Comparison of ENCODE assay signal across 27 cellular contexts in genomic region chr11:1924646-1925372, GRCh38. TPM values are rescaled to one million over a fixed set of nuclear protein-coding genes. Genes with fewer than 3 reads are reported as not detected.
DNase-seq lines count a peak whose midpoint lies in the region; ATAC-seq and TF ChIP-seq lines count a peak whose summit lies in the region.
"Had no signal": no experiment of that assay in that cellular context is flagged by ENCODE, and none has a peak within 500 bp of the region (broad histone marks: within the 10 kb centered on the region; RNA-seq: fewer than 3 reads in every experiment).

No MANE protein-coding gene starts in this region.

- TF ChIP-seq CTCF in natural killer cell (IDR thresholded peaks at IDR 0.05) (no peak), heart right ventricle (IDR thresholded peaks at IDR 0.05) (no peak), neural progenitor cell (IDR thresholded peaks at IDR 0.05) (no peak), A673 (conservative IDR thresholded peaks at IDR 0.05; ENCODE audit: low read depth, low read length) (no peak)

- H3K27me3 Mint-ChIP-seq in natural killer cell (ENCODE audit: low read depth in 2 of 2) (peaks cover 0 to 14% of the 10 kb centered on the region in 2 donors), neural progenitor cell (ENCODE audit: insufficient read depth, low read depth) (peaks cover 7% of the 10 kb centered on the region)
- H3K27me3 Mint-ChIP-seq in natural killer cell treated with Interleukin-12 subunit alpha and Interleukin-12 subunit beta and Interleukin-15 and Interleukin-18, amount 100 ng/mL, for 72 hours: peaks cover 8 to 9% of the 10 kb centered on the region in 2 donors

- H3K27ac Mint-ChIP-seq in natural killer cell (no peak overlapping the region), neural progenitor cell (no peak overlapping the region)
- no peak overlapping the region for H3K27ac Mint-ChIP-seq in natural killer cell treated with Interleukin-12 subunit alpha and Interleukin-12 subunit beta and Interleukin-15 and Interleukin-18, amount 100 ng/mL, for 72 hours
- H3K27ac Mint-ChIP-seq: activated naive CD8-positive, alpha-beta T cell treated with anti-CD3 and anti-CD28 coated beads, Interleukin-2, amount 10 ng/mL, durations not matched to agents 7 days and 5 days; activated T-helper 2 cell treated with anti-CD3 and anti-CD28 coated beads, Interferon-gamma antibody, Interleukin-2, Interleukin-4, amounts not matched to agents 10 μg/mL and 5 μg/mL and 100 μg/mL, durations not matched to agents 14 hours and 24 hours and 36 hours had no signal

- H3K9ac ChIP-seq in neural progenitor cell: no peak overlapping the region

- peak overlapping the region in 7 of 10 donors; percentile 21 to 94 (median 73) for H3K27ac ChIP-seq in heart right ventricle
- H3K27ac ChIP-seq in neural progenitor cell: no peak overlapping the region
- H3K27ac ChIP-seq in aorta (ENCODE audit: low read depth in 1 of 2, low read length in 2 of 2): no peak overlapping the region
- no peak overlapping the region for H3K27ac ChIP-seq in A673 (ENCODE audit: low read depth, low read length, poor library complexity, severe bottlenecking)
- H3K27ac ChIP-seq: epithelial cell of prostate, right lobe of liver, transverse colon had no signal

- no peaks in the 10 kb centered on the region for H3F3A ChIP-seq in neural progenitor cell (ENCODE audit: low read depth)

- peaks cover 26 to 84% (median 51%) of the 10 kb centered on the region in 9 donors for H3K4me1 ChIP-seq in heart right ventricle
- H3K4me1 ChIP-seq in neural progenitor cell: peaks cover 4% of the 10 kb centered on the region
- H3K4me1 ChIP-seq in aorta (ENCODE audit: control insufficient read depth in 1 of 2, insufficient read depth in 2 of 2, low read length in 2 of 2): no peaks in the 10 kb centered on the region
- no peaks in the 10 kb centered on the region for H3K4me1 ChIP-seq in A673 (ENCODE audit: insufficient read depth, low read length, poor library complexity, severe bottlenecking)
- H3K4me1 ChIP-seq: right lobe of liver, transverse colon had no signal

- peaks cover 5 to 27% of the 10 kb centered on the region in 2 donors for H3K4me1 Mint-ChIP-seq in natural killer cell
- H3K4me1 Mint-ChIP-seq in natural killer cell treated with Interleukin-12 subunit alpha and Interleukin-12 subunit beta and Interleukin-15 and Interleukin-18, amount 100 ng/mL, for 72 hours (ENCODE audit: low read depth in 2 of 2): peaks cover 0 to 7% of the 10 kb centered on the region in 2 donors
- peaks cover 12% of the 10 kb centered on the region for H3K4me1 Mint-ChIP-seq in neural progenitor cell

- intact Hi-C loops in natural killer cell (cut with micrococcal nuclease) (loop anchor here (5.0 kb wide), 1 partner anchor 292 kb away; no protein-coding TSS in a partner anchor), heart right ventricle (cut with DNase I) (loop anchor here in 2 of 10 donors (5.0 kb wide), 2 partner anchors 43 to 227 kb away; no protein-coding TSS in a partner anchor), aorta (cut with DNase I) (no loop called here), A673 (cut with micrococcal nuclease; ENCODE audit: unreplicated experiment) (loop anchor here (5.0 kb wide), 1 partner anchor 43 kb away; no protein-coding TSS in a partner anchor)

- DNase-seq in natural killer cell: peak; percentile 11
- no peak for DNase-seq in natural killer cell treated with Interleukin-12 subunit alpha and Interleukin-12 subunit beta and Interleukin-15 and Interleukin-18, amount 100 ng/mL, for 72 hours (ENCODE audit: low spot score)
- DNase-seq in heart right ventricle: no peak
- DNase-seq in neural progenitor cell (ENCODE audit: low spot score): peak; percentile 1
- DNase-seq in aorta: peak; percentile 48 to 65
- no peak for DNase-seq in A673 (ENCODE audit: low spot score)
- DNase-seq: activated CD4-positive, alpha-beta T cell treated with anti-CD3 and anti-CD28 coated beads for 48 hours; activated naive CD8-positive, alpha-beta T cell treated with anti-CD3 and anti-CD28 coated beads, Interleukin-2, amount 10 ng/mL, durations not matched to agents 7 days and 5 days; caudate nucleus; cortex of kidney; effector memory CD4-positive, alpha-beta T cell; NCI-H146; NCI-H345; SIG-M5; stimulated activated CD4-positive, alpha-beta T cell treated with anti-CD3 and anti-CD28 coated beads, Interleukin-4, amount 100 ng/mL, for 1 hour; T1000; transverse colon had no signal

- H3K9me3 ChIP-seq in heart right ventricle (no peaks in the 10 kb centered on the region), neural progenitor cell (ENCODE audit: low read depth) (no peaks in the 10 kb centered on the region), aorta (ENCODE audit: control insufficient read depth, low read length) (no peaks in the 10 kb centered on the region), A673 (ENCODE audit: low read depth, low read length, poor library complexity, severe bottlenecking) (no peaks in the 10 kb centered on the region)
- H3K9me3 ChIP-seq: right lobe of liver, transverse colon had no signal

- H3K36me3 Mint-ChIP-seq in natural killer cell (no peaks in the 10 kb centered on the region), neural progenitor cell (no peaks in the 10 kb centered on the region)
- H3K36me3 Mint-ChIP-seq in natural killer cell treated with Interleukin-12 subunit alpha and Interleukin-12 subunit beta and Interleukin-15 and Interleukin-18, amount 100 ng/mL, for 72 hours: no peaks in the 10 kb centered on the region
- H3K36me3 Mint-ChIP-seq: activated naive CD8-positive, alpha-beta T cell treated with anti-CD3 and anti-CD28 coated beads, Interleukin-2, amount 10 ng/mL, durations not matched to agents 7 days and 5 days had no signal

- no peak overlapping the region for H2AFZ ChIP-seq in neural progenitor cell (replicated peaks)

- CTCF ChIA-PET in A673 (lab: Charles Lee): no interaction called here

- WGBS in heart right ventricle, 2 donors: 81 to 85% methylated on average over 21 of the region's 21 CpGs
- 91 to 94% methylated on average over 20 to 21 of the region's 21 CpGs for WGBS in aorta, 2 donors

- H4K20me1 ChIP-seq in neural progenitor cell (ENCODE audit: low read depth): no peaks in the 10 kb centered on the region

- ATAC-seq in natural killer cell (no peak), heart right ventricle (no peak), aorta (ENCODE audit: low FRiP score) (no peak), GM21526 (IDR thresholded peaks at IDR 0.05; ENCODE audit: low FRiP score, unreplicated experiment) (no peak), GM21367 (IDR thresholded peaks at IDR 0.05; ENCODE audit: unreplicated experiment) (no peak)
- ATAC-seq in natural killer cell treated with Interleukin-12 subunit alpha and Interleukin-12 subunit beta and Interleukin-15 and Interleukin-18, amount 100 ng/mL, for 72 hours: no peak
- ATAC-seq: right lobe of liver had no signal

- no peak overlapping the region for H3K4me3 ChIP-seq in heart right ventricle
- H3K4me3 ChIP-seq in neural progenitor cell: no peak overlapping the region
- H3K4me3 ChIP-seq in aorta (ENCODE audit: low read length in 2 of 2): no peak overlapping the region
- no peak overlapping the region for H3K4me3 ChIP-seq in A673 (ENCODE audit: low read depth, low read length, poor library complexity, severe bottlenecking)
- H3K4me3 ChIP-seq: right lobe of liver, transverse colon had no signal

- no peaks in the 10 kb centered on the region for H3K27me3 ChIP-seq in heart right ventricle
- no peaks in the 10 kb centered on the region for H3K27me3 ChIP-seq in neural progenitor cell
- no peaks in the 10 kb centered on the region for H3K27me3 ChIP-seq in aorta (ENCODE audit: control insufficient read depth in 1 of 2, insufficient read depth in 2 of 2, low read length in 1 of 2)
- no peaks in the 10 kb centered on the region for H3K27me3 ChIP-seq in A673 (replicated peaks; ENCODE audit: insufficient read depth, low read depth, low read length, poor library complexity)
- H3K27me3 ChIP-seq: right lobe of liver, transverse colon had no signal

- POLR2A ChIA-PET in A673 (lab: Charles Lee; ENCODE audit: low non-redundant PET): no interaction called here

- H3K36me3 ChIP-seq in heart right ventricle (no peaks in the 10 kb centered on the region), neural progenitor cell (no peaks in the 10 kb centered on the region), aorta (ENCODE audit: control insufficient read depth in 1 of 2, insufficient read depth in 2 of 2, low read length in 1 of 2) (no peaks in the 10 kb centered on the region), A673 (ENCODE audit: insufficient read depth, low read length, poor library complexity, severe bottlenecking) (no peaks in the 10 kb centered on the region)
- H3K36me3 ChIP-seq: right lobe of liver, transverse colon had no signal

- H3K4me3 Mint-ChIP-seq in natural killer cell (no peak overlapping the region), neural progenitor cell (no peak overlapping the region)
- H3K4me3 Mint-ChIP-seq in natural killer cell treated with Interleukin-12 subunit alpha and Interleukin-12 subunit beta and Interleukin-15 and Interleukin-18, amount 100 ng/mL, for 72 hours: no peak overlapping the region
- H3K4me3 Mint-ChIP-seq: activated naive CD8-positive, alpha-beta T cell treated with anti-CD3 and anti-CD28 coated beads, Interleukin-2, amount 10 ng/mL, durations not matched to agents 7 days and 5 days; neural crest cell had no signal

- H3K4me2 ChIP-seq in neural progenitor cell: no peak overlapping the region

- no peaks in the 10 kb centered on the region for H3K9me3 Mint-ChIP-seq in natural killer cell
- no peaks in the 10 kb centered on the region for H3K9me3 Mint-ChIP-seq in natural killer cell treated with Interleukin-12 subunit alpha and Interleukin-12 subunit beta and Interleukin-15 and Interleukin-18, amount 100 ng/mL, for 72 hours
- no peaks in the 10 kb centered on the region for H3K9me3 Mint-ChIP-seq in neural progenitor cell
- H3K9me3 Mint-ChIP-seq: activated naive CD8-positive, alpha-beta T cell treated with anti-CD3 and anti-CD28 coated beads, Interleukin-2, amount 10 ng/mL, durations not matched to agents 7 days and 5 days; activated T-helper 2 cell treated with anti-CD3 and anti-CD28 coated beads, Interferon-gamma antibody, Interleukin-2, Interleukin-4, amounts not matched to agents 10 μg/mL and 5 μg/mL and 100 μg/mL, durations not matched to agents 14 hours and 24 hours and 36 hours; neural crest cell had no signal

- no peaks in the 10 kb centered on the region for H3K79me2 ChIP-seq in neural progenitor cell (ENCODE audit: low read depth)

- no TSS peak for BruUV-seq in A673 (replicated peaks; lab: Mats Ljungman, UMichigan)

RNA-seq across cellular contexts. Expression of gene TNNT3, which starts 5.3 kb away (rescaled TPM):
- total RNA-seq in natural killer cell (10 to 100 TPM; 15.8 to 27.9 (median 26.2) TPM), heart right ventricle (10 to 100 TPM; 12.5 to 49.9 (median 39.9) TPM), neural progenitor cell (ENCODE audit: low replicate concordance) (0.40 and 0.92 TPM in 2 replicates), aorta (10 to 100 TPM in 1 of 2 donors, 1 to 10 TPM in 1; 8.8 to 54.3 TPM), A673 (2021) (not detected in 2 replicates)
- total RNA-seq in natural killer cell treated with Interleukin-12 subunit alpha and Interleukin-12 subunit beta and Interleukin-15 and Interleukin-18, amount 100 ng/mL, for 72 hours: under 1 TPM in 1 of 2 donors, not detected in 1; 0.33 TPM
- polyA plus RNA-seq in heart right ventricle (10 to 100 TPM; 45.7 to 48.5 TPM), aorta (1 to 10 TPM; 3.4 to 3.9 TPM)
- total RNA-seq: astrocyte, mammary epithelial cell, neural crest cell had no signal
- polyA plus RNA-seq: BJ, mammary epithelial cell had no signal

RNA-seq across cellular contexts. Expression of gene MRPL23, which starts 22.3 kb away (rescaled TPM):
- total RNA-seq in natural killer cell (10 to 100 TPM; 31.2 to 35.4 (median 32.8) TPM), heart right ventricle (10 to 100 TPM; 45.9 to 95.8 (median 74.2) TPM), neural progenitor cell (ENCODE audit: low replicate concordance) (43.2 and 82.1 TPM in 2 replicates), aorta (10 to 100 TPM; 23.4 to 43.9 TPM), A673 (2021) (83.8 and 92.4 TPM in 2 replicates)
- total RNA-seq in natural killer cell treated with Interleukin-12 subunit alpha and Interleukin-12 subunit beta and Interleukin-15 and Interleukin-18, amount 100 ng/mL, for 72 hours: 10 to 100 TPM; 81.3 to 89.7 TPM
- polyA plus RNA-seq in heart right ventricle (100 to 1,000 TPM; 225 to 356 TPM), aorta (100 to 1,000 TPM in 1 of 2 donors, 10 to 100 TPM in 1; 82.3 to 143 TPM)

RNA-seq across cellular contexts. Expression of gene PRR33, which starts 33.1 kb away (rescaled TPM):
- total RNA-seq in natural killer cell (under 1 TPM in 2 of 3 donors, not detected in 1; 0.14 to 0.32 TPM), heart right ventricle (1 to 10 TPM; 2.3 to 4.9 (median 3.5) TPM), neural progenitor cell (ENCODE audit: low replicate concordance) (not detected in 2 replicates), aorta (not detected), A673 (2021) (not detected in 2 replicates)
- not detected for total RNA-seq in natural killer cell treated with Interleukin-12 subunit alpha and Interleukin-12 subunit beta and Interleukin-15 and Interleukin-18, amount 100 ng/mL, for 72 hours
- polyA plus RNA-seq in heart right ventricle (1 to 10 TPM in 1 of 2 donors, under 1 TPM in 1; 0.09 to 6.5 TPM), aorta (not detected)
- total RNA-seq: activated naive CD8-positive, alpha-beta T cell treated with anti-CD3 and anti-CD28 coated beads, Interleukin-2, amount 10 ng/mL, durations not matched to agents 7 days and 5 days; astrocyte; mammary epithelial cell; mucosa of gallbladder; neural crest cell; right lobe of liver; transverse colon had no signal
- polyA plus RNA-seq: BJ, mammary epithelial cell had no signal

Comparison
In these comparisons a context has a peak if more than half of its experiments do, and no peak if none do; other contexts are left out.
1. DNase-seq: peak in natural killer cell (single experiment), neural progenitor cell (single experiment) and aorta (2 of 2); none in natural killer cell treated with Interleukin-12 subunit alpha and Interleukin-12 subunit beta and Interleukin-15 and Interleukin-18, amount 100 ng/mL, for 72 hours (single experiment), heart right ventricle (0 of 2) and A673 (single experiment).
2. H3K27ac ChIP-seq: peak in heart right ventricle (7 of 10); none in neural progenitor cell (single experiment), aorta (0 of 2) and A673 (single experiment).
3. intact Hi-C loops: an anchor here in natural killer cell (5.0 kb wide) and A673 (5.0 kb wide); none called in aorta.